ENCODE assay signal across 8 cellular contexts in the genomic region with DNA sequence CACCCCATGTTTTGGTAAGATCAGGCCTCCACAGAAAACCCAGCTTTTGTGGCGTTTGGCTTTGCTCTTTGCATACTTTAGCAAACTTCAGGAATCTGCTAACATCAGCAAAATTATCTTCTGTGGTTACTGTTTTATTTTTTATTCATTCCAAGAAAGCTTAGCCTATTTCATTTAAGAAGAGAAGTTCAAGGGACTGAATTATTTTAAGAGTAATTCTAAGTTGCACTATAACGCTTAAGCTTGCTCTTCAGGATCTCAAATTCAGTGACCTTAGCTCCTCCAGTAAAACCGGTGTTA. TPM values are rescaled to one million over a fixed set of nuclear protein-coding genes. Genes with fewer than 3 reads are reported as not detected.
DNase-seq lines count a peak whose midpoint lies in the region; ATAC-seq and TF ChIP-seq lines count a peak whose summit lies in the region.

No MANE protein-coding gene starts in this region.

- no peaks in the 10 kb centered on the region for H3K27me3 ChIP-seq in HAP-1 (ENCODE audit: low read depth)
- peaks cover 19% of the 10 kb centered on the region for H3K27me3 ChIP-seq in skeletal muscle satellite cell (ENCODE audit: control insufficient read depth, insufficient read depth, low read length)

- H3K9me3 Mint-ChIP-seq in activated CD8-positive, alpha-beta T cell treated with anti-CD3 and anti-CD28 coated beads, Interleukin-2, amount 10 ng/mL, durations not matched to agents 7 days and 5 days (ENCODE audit: insufficient read depth): no peaks in the 10 kb centered on the region
- no peaks in the 10 kb centered on the region for H3K9me3 Mint-ChIP-seq in glutamatergic neuron (ENCODE audit: unreplicated experiment)

- H3K4me2 ChIP-seq in skeletal muscle satellite cell (ENCODE audit: low read length): peak overlapping the region; percentile 96

- POLR2A ChIA-PET in activated CD8-positive, alpha-beta T cell treated with anti-CD3 and anti-CD28 coated beads, Interleukin-2, amount 10 ng/mL, durations not matched to agents 7 days and 5 days (lab: Charles Lee): no interaction called here

- in situ Hi-C loops in HAP-1 (cut with MboI; ENCODE audit: low sequenced_read_pairs): no loop called here

- H3K27ac Mint-ChIP-seq in activated CD8-positive, alpha-beta T cell treated with anti-CD3 and anti-CD28 coated beads, Interleukin-2, amount 10 ng/mL, durations not matched to agents 7 days and 5 days: peak overlapping the region; percentile 84
- no peak overlapping the region for H3K27ac Mint-ChIP-seq in glutamatergic neuron (ENCODE audit: unreplicated experiment)

- peaks cover 18% of the 10 kb centered on the region for H3K4me1 Mint-ChIP-seq in activated CD8-positive, alpha-beta T cell treated with anti-CD3 and anti-CD28 coated beads, Interleukin-2, amount 10 ng/mL, durations not matched to agents 7 days and 5 days (ENCODE audit: low read depth)
- H3K4me1 Mint-ChIP-seq in glutamatergic neuron (ENCODE audit: low read depth, unreplicated experiment): no peaks in the 10 kb centered on the region

- no peak for TF ChIP-seq CTCF in glutamatergic neuron (IDR thresholded peaks at IDR 0.05; ENCODE audit: partially characterized antibody, unreplicated experiment)

- H3K4me3 ChIP-seq in HAP-1 (peak overlapping the region; percentile 46), skeletal muscle satellite cell (ENCODE audit: low read length) (peak overlapping the region; percentile 76)

- DNase-seq in HAP-1 (ENCODE audit: low spot score in 2 of 2): no peak
- no peak for DNase-seq in activated CD8-positive, alpha-beta T cell treated with anti-CD3 and anti-CD28 coated beads, Interleukin-2, amount 10 ng/mL, durations not matched to agents 7 days and 5 days
- DNase-seq in glutamatergic neuron: no peak
- DNase-seq in NCI-H2081 (lab: John Stamatoyannopoulos, UW): no peak
- no peak for DNase-seq in NCI-H526 (lab: John Stamatoyannopoulos, UW)

- no peak for ATAC-seq in activated CD8-positive, alpha-beta T cell treated with anti-CD3 and anti-CD28 coated beads, Interleukin-2, amount 10 ng/mL, durations not matched to agents 7 days and 5 days
- ATAC-seq in HG02981 (IDR thresholded peaks at IDR 0.05; ENCODE audit: unreplicated experiment) (no peak), GM19463 (IDR thresholded peaks at IDR 0.05; ENCODE audit: unreplicated experiment) (no peak)

- CTCF ChIA-PET in activated CD8-positive, alpha-beta T cell treated with anti-CD3 and anti-CD28 coated beads, Interleukin-2, amount 10 ng/mL, durations not matched to agents 7 days and 5 days (lab: Charles Lee): interaction anchor here (0.7 to 2.2 kb wide), 9 partner anchors 18 to 171 kb away, joined by 3 to 8 read pairs (median 6); no protein-coding TSS in a partner anchor

- H3K36me3 Mint-ChIP-seq in activated CD8-positive, alpha-beta T cell treated with anti-CD3 and anti-CD28 coated beads, Interleukin-2, amount 10 ng/mL, durations not matched to agents 7 days and 5 days (ENCODE audit: low read depth): no peaks in the 10 kb centered on the region
- no peaks in the 10 kb centered on the region for H3K36me3 Mint-ChIP-seq in glutamatergic neuron (ENCODE audit: unreplicated experiment)

- H3K4me1 ChIP-seq in HAP-1 (peaks cover 26% of the 10 kb centered on the region), skeletal muscle satellite cell (ENCODE audit: control insufficient read depth, insufficient read depth, low read length) (peaks cover 6% of the 10 kb centered on the region)

- H3K9ac ChIP-seq in skeletal muscle satellite cell (ENCODE audit: low read depth, low read length): peak overlapping the region; percentile 85

- H3K9me3 ChIP-seq in HAP-1: no peaks in the 10 kb centered on the region
- H3K9me3 ChIP-seq in skeletal muscle satellite cell (replicated peaks; ENCODE audit: low read length): no peaks in the 10 kb centered on the region

- peak overlapping the region; percentile 72 for H3K4me3 Mint-ChIP-seq in activated CD8-positive, alpha-beta T cell treated with anti-CD3 and anti-CD28 coated beads, Interleukin-2, amount 10 ng/mL, durations not matched to agents 7 days and 5 days
- H3K4me3 Mint-ChIP-seq in glutamatergic neuron (ENCODE audit: unreplicated experiment): peak overlapping the region; percentile 77

- no peaks in the 10 kb centered on the region for H3K36me3 ChIP-seq in HAP-1 (replicated peaks)
- H3K36me3 ChIP-seq in skeletal muscle satellite cell (ENCODE audit: insufficient read depth, low read length): no peaks in the 10 kb centered on the region

- H3K27me3 Mint-ChIP-seq in activated CD8-positive, alpha-beta T cell treated with anti-CD3 and anti-CD28 coated beads, Interleukin-2, amount 10 ng/mL, durations not matched to agents 7 days and 5 days (ENCODE audit: low read depth): peaks cover 8% of the 10 kb centered on the region
- peaks cover 10% of the 10 kb centered on the region for H3K27me3 Mint-ChIP-seq in glutamatergic neuron (ENCODE audit: unreplicated experiment)

RNA-seq across cellular contexts. Expression of gene JHY, which starts 1.1 kb away (rescaled TPM):
- 1 to 10 TPM; 1.5 to 1.6 TPM for total RNA-seq in activated CD8-positive, alpha-beta T cell treated with anti-CD3 and anti-CD28 coated beads, Interleukin-2, amount 10 ng/mL, durations not matched to agents 7 days and 5 days
- total RNA-seq in glutamatergic neuron (ENCODE audit: unreplicated experiment): 2.9 TPM
- total RNA-seq in skeletal muscle satellite cell (2012; rRNA removed): 0.44 TPM in 1 of 2 replicates, not detected in the other

RNA-seq across cellular contexts. Expression of gene CRTAM, which starts 45.3 kb away (rescaled TPM):
- total RNA-seq in activated CD8-positive, alpha-beta T cell treated with anti-CD3 and anti-CD28 coated beads, Interleukin-2, amount 10 ng/mL, durations not matched to agents 7 days and 5 days: 1 to 10 TPM; 8.0 TPM
- total RNA-seq in glutamatergic neuron (ENCODE audit: unreplicated experiment): not detected
- 1.1 TPM in 1 of 2 replicates, not detected in the other for total RNA-seq in skeletal muscle satellite cell (2012; rRNA removed)
